In the genomic region with DNA sequence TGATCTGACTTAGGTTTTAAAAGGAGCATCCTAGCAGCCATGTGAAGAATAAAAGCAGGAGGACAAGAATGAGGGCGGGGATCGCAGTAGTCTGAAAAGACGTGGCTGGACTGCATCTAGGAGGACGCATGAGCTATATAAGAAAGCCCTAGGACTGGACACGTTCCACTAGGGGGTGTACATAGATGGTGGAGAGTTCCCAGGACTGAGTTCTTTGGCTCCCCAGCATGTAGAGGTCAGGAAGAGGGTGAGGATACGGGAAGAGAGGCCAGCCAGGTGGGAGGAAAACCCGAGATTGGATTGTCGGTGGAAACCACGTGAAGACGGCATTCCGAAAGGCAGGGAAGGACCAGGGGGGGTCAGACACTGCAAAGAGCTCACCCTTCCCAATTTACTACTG, we compare ENCODE assay signal across 18 cellular contexts.
"Had no signal": no experiment of that assay in that cellular context is flagged by ENCODE, and none has a peak within 500 bp of the region (broad histone marks: within the 10 kb centered on the region; RNA-seq: fewer than 3 reads in every experiment).

No MANE protein-coding gene starts in this region.

- H3K36me3 Mint-ChIP-seq: activated naive CD4-positive, alpha-beta T cell treated with anti-CD3 and anti-CD28 coated beads, Interleukin-2, amount 50 U/mL, for 72 hours; naive thymus-derived CD8-positive, alpha-beta T cell; neural progenitor cell; T-cell; WTC11 had no signal

- H3K36me3 ChIP-seq: esophagus squamous epithelium, gastrocnemius medialis, lower lobe of right lung, neural progenitor cell, spleen, upper lobe of left lung had no signal

- H3K9me3 ChIP-seq: esophagus squamous epithelium, gastrocnemius medialis, lower lobe of right lung, spleen, upper lobe of left lung had no signal

- H3K27ac ChIP-seq: esophagus squamous epithelium, gastrocnemius medialis, lower lobe of right lung, neural progenitor cell, spleen, upper lobe of left lung had no signal

- H3K27me3 ChIP-seq: esophagus squamous epithelium, gastrocnemius medialis, neural progenitor cell, spleen, upper lobe of left lung had no signal

- DNase-seq: activated T-cell treated with anti-CD3 and anti-CD28 coated beads, Interleukin-2, amount 50 U/mL, for 1 hour; effector CD8-positive, alpha-beta T cell; esophagus squamous epithelium; gastrocnemius medialis; islet precursor cell; left cardiac atrium; lower lobe of right lung; naive thymus-derived CD8-positive, alpha-beta T cell; spleen; stimulated activated CD4-positive, alpha-beta T cell treated with anti-CD3 and anti-CD28 coated beads, Interleukin-4, amount 100 ng/mL, for 24 hours; stimulated activated naive CD8-positive, alpha-beta T cell treated with anti-CD3 and anti-CD28 coated beads, Interleukin-15, Interleukin-2, amounts not matched to agents 100 U/mL and 50 U/mL, for 24 hours; T-cell; upper lobe of left lung had no signal

- H3K4me1 ChIP-seq: gastrocnemius medialis, lower lobe of right lung, neural progenitor cell, upper lobe of left lung had no signal

- H3K27ac Mint-ChIP-seq: activated naive CD4-positive, alpha-beta T cell treated with anti-CD3 and anti-CD28 coated beads, Interleukin-2, amount 50 U/mL, for 72 hours; neural progenitor cell; T-cell; T-helper 2 cell treated with Interferon-gamma antibody and Interleukin-4, amounts not matched to agents 5 μg/mL and 100 μg/mL, for 36 hours; WTC11 had no signal

- H3K4me1 Mint-ChIP-seq: T-cell, WTC11 had no signal

- ATAC-seq: activated naive CD4-positive, alpha-beta T cell treated with anti-CD3 and anti-CD28 coated beads, Interleukin-2, amount 50 U/mL, for 72 hours; gastrocnemius medialis; lower lobe of right lung; naive thymus-derived CD8-positive, alpha-beta T cell; SK-N-SH treated with all-trans-retinoic acid at 6 μM for 48 hours; stimulated activated naive CD8-positive, alpha-beta T cell treated with anti-CD3 and anti-CD28 coated beads, Interleukin-15, Interleukin-2, amounts not matched to agents 100 U/mL and 50 U/mL, for 24 hours; T-cell; WTC11 had no signal

- H3K4me3 ChIP-seq: esophagus squamous epithelium, gastrocnemius medialis, lower lobe of right lung, neural progenitor cell, spleen, upper lobe of left lung had no signal

- H3K4me3 Mint-ChIP-seq: naive thymus-derived CD8-positive, alpha-beta T cell; neural progenitor cell; T-cell; T-helper 2 cell treated with Interferon-gamma antibody and Interleukin-4, amounts not matched to agents 5 μg/mL and 100 μg/mL, for 36 hours; WTC11 had no signal
